ENCODE assay signal across 1 cellular context in genomic region chr17:41965694-41966375, GRCh38.
TF ChIP-seq lines count a peak whose summit lies in the region.

No MANE protein-coding gene starts in this region.

TF ChIP-seq in H1, 55 proteins besides CTCF, POLR2A, EP300 and RAD21 (continued from another document):
- TF ChIP-seq RXRA (IDR thresholded peaks at IDR 0.05; ENCODE audit: insufficient read depth, low read depth, low read length) (no peak), HDAC2 (IDR thresholded peaks at IDR 0.05; ENCODE audit: borderline replicate concordance in 1 of 2, low read depth in 2 of 2, low read length in 2 of 2) (no peak; a peak in 1 of 4 replicates), RFX5 (IDR thresholded peaks at IDR 0.05; ENCODE audit: borderline replicate concordance, low read depth, low read length) (no peak), EZH2 (IDR thresholded peaks at IDR 0.05; ENCODE audit: low read depth, low read length, severe bottlenecking) (no peak), TAF1 (IDR thresholded peaks at IDR 0.05; ENCODE audit: low read depth, low read length) (peak; percentile 40; the same call in 1 of the 2 replicates), PHF8 (conservative IDR thresholded peaks at IDR 0.05; ENCODE audit: low read depth, low read length) (0 out of 2 replicates have a peak, but pooled peaks have one; percentile 30), TAF7 (optimal IDR thresholded peaks at IDR 0.05; ENCODE audit: borderline replicate concordance, low read depth, low read length) (peak; percentile 6), MAX (IDR thresholded peaks at IDR 0.05) (no peak), USF2 (IDR thresholded peaks at IDR 0.05; ENCODE audit: low read length) (no peak), SIX5 (IDR thresholded peaks at IDR 0.05; ENCODE audit: low read depth, low read length) (no peak), BRCA1 (IDR thresholded peaks at IDR 0.05; ENCODE audit: low read depth, low read length) (no peak), RBBP5 (IDR thresholded peaks at IDR 0.05; ENCODE audit: borderline replicate concordance, low read depth, low read length) (no peak), KDM1A (IDR thresholded peaks at IDR 0.05; ENCODE audit: borderline replicate concordance, low read length) (0 out of 2 replicates have a peak, but pooled peaks have one; percentile 9), ZNF274 (IDR thresholded peaks at IDR 0.05; ENCODE audit: borderline replicate concordance, extremely low read depth, low read length) (no peak), SP1 (IDR thresholded peaks at IDR 0.05; ENCODE audit: low read depth, low read length) (no peak), TBP (IDR thresholded peaks at IDR 0.05; ENCODE audit: low read depth, low read length) (no peak), JUND (IDR thresholded peaks at IDR 0.05; ENCODE audit: low read length) (no peak), ASH2L (IDR thresholded peaks at IDR 0.05; ENCODE audit: low read length) (no peak), NANOG (IDR thresholded peaks at IDR 0.05; ENCODE audit: insufficient read depth, low read depth, low read length, poor library complexity, severe bottlenecking) (no peak), SAP30 (IDR thresholded peaks at IDR 0.05; ENCODE audit: insufficient read depth, insufficient replicate concordance, low read length) (peak; percentile 87), HDAC6 (IDR thresholded peaks at IDR 0.05; ENCODE audit: low read depth, low read length) (no peak), E2F6 (IDR thresholded peaks at IDR 0.05) (no peak), POLR2AphosphoS5 (IDR thresholded peaks at IDR 0.05; ENCODE audit: low read depth, low read length) (peak; percentile 11; the same call in 1 of the 2 replicates), CREB1 (IDR thresholded peaks at IDR 0.05) (no peak), SIN3A (conservative IDR thresholded peaks at IDR 0.05 in 1 of 2, IDR thresholded peaks at IDR 0.05 in 1 of 2; ENCODE audit: low read depth in 1 of 2, low read length in 2 of 2) (0 out of 4 replicates have a peak, but pooled peaks of 1 of the 2 experiments have one; percentile 74), EGR1 (IDR thresholded peaks at IDR 0.05; ENCODE audit: borderline replicate concordance, low read depth, low read length) (no peak), CHD2 (IDR thresholded peaks at IDR 0.05; ENCODE audit: low read length) (no peak), KDM4A (IDR thresholded peaks at IDR 0.05; ENCODE audit: low read depth, low read length, severe bottlenecking) (no peak), TCF12 (IDR thresholded peaks at IDR 0.05; ENCODE audit: low read depth, low read length) (0 out of 2 replicates have a peak, but pooled peaks have one; percentile 2), KDM5A (IDR thresholded peaks at IDR 0.05; ENCODE audit: low read length) (no peak), MAFK (IDR thresholded peaks at IDR 0.05; ENCODE audit: low read depth, low read length) (no peak), RNF2 (IDR thresholded peaks at IDR 0.05; ENCODE audit: borderline replicate concordance, low read depth, low read length, missing control alignments, poor library complexity, severe bottlenecking) (no peak), SIRT6 (IDR thresholded peaks at IDR 0.05; ENCODE audit: low read length) (no peak), ATF2 (IDR thresholded peaks at IDR 0.05; ENCODE audit: low read length) (peak; percentile 72; the same call in 1 of the 2 replicates), CBX8 (IDR thresholded peaks at IDR 0.05; ENCODE audit: borderline replicate concordance, low read depth, low read length) (no peak), GTF2F1 (IDR thresholded peaks at IDR 0.05; ENCODE audit: borderline replicate concordance, low read depth, low read length) (no peak), YY1 (IDR thresholded peaks at IDR 0.05; ENCODE audit: low read depth, low read length) (no peak), CEBPB (IDR thresholded peaks at IDR 0.05; ENCODE audit: low read depth, low read length) (no peak), JUN (IDR thresholded peaks at IDR 0.05; ENCODE audit: low read depth, low read length) (no peak), GABPA (IDR thresholded peaks at IDR 0.05; ENCODE audit: borderline replicate concordance, insufficient read depth, low read length) (no peak), NRF1 (IDR thresholded peaks at IDR 0.05; ENCODE audit: low read depth, low read length) (no peak), CTBP2 (IDR thresholded peaks at IDR 0.05; ENCODE audit: borderline replicate concordance, insufficient read depth, insufficient read length, low read length) (no peak)
- TF ChIP-seq, protein P1, sequence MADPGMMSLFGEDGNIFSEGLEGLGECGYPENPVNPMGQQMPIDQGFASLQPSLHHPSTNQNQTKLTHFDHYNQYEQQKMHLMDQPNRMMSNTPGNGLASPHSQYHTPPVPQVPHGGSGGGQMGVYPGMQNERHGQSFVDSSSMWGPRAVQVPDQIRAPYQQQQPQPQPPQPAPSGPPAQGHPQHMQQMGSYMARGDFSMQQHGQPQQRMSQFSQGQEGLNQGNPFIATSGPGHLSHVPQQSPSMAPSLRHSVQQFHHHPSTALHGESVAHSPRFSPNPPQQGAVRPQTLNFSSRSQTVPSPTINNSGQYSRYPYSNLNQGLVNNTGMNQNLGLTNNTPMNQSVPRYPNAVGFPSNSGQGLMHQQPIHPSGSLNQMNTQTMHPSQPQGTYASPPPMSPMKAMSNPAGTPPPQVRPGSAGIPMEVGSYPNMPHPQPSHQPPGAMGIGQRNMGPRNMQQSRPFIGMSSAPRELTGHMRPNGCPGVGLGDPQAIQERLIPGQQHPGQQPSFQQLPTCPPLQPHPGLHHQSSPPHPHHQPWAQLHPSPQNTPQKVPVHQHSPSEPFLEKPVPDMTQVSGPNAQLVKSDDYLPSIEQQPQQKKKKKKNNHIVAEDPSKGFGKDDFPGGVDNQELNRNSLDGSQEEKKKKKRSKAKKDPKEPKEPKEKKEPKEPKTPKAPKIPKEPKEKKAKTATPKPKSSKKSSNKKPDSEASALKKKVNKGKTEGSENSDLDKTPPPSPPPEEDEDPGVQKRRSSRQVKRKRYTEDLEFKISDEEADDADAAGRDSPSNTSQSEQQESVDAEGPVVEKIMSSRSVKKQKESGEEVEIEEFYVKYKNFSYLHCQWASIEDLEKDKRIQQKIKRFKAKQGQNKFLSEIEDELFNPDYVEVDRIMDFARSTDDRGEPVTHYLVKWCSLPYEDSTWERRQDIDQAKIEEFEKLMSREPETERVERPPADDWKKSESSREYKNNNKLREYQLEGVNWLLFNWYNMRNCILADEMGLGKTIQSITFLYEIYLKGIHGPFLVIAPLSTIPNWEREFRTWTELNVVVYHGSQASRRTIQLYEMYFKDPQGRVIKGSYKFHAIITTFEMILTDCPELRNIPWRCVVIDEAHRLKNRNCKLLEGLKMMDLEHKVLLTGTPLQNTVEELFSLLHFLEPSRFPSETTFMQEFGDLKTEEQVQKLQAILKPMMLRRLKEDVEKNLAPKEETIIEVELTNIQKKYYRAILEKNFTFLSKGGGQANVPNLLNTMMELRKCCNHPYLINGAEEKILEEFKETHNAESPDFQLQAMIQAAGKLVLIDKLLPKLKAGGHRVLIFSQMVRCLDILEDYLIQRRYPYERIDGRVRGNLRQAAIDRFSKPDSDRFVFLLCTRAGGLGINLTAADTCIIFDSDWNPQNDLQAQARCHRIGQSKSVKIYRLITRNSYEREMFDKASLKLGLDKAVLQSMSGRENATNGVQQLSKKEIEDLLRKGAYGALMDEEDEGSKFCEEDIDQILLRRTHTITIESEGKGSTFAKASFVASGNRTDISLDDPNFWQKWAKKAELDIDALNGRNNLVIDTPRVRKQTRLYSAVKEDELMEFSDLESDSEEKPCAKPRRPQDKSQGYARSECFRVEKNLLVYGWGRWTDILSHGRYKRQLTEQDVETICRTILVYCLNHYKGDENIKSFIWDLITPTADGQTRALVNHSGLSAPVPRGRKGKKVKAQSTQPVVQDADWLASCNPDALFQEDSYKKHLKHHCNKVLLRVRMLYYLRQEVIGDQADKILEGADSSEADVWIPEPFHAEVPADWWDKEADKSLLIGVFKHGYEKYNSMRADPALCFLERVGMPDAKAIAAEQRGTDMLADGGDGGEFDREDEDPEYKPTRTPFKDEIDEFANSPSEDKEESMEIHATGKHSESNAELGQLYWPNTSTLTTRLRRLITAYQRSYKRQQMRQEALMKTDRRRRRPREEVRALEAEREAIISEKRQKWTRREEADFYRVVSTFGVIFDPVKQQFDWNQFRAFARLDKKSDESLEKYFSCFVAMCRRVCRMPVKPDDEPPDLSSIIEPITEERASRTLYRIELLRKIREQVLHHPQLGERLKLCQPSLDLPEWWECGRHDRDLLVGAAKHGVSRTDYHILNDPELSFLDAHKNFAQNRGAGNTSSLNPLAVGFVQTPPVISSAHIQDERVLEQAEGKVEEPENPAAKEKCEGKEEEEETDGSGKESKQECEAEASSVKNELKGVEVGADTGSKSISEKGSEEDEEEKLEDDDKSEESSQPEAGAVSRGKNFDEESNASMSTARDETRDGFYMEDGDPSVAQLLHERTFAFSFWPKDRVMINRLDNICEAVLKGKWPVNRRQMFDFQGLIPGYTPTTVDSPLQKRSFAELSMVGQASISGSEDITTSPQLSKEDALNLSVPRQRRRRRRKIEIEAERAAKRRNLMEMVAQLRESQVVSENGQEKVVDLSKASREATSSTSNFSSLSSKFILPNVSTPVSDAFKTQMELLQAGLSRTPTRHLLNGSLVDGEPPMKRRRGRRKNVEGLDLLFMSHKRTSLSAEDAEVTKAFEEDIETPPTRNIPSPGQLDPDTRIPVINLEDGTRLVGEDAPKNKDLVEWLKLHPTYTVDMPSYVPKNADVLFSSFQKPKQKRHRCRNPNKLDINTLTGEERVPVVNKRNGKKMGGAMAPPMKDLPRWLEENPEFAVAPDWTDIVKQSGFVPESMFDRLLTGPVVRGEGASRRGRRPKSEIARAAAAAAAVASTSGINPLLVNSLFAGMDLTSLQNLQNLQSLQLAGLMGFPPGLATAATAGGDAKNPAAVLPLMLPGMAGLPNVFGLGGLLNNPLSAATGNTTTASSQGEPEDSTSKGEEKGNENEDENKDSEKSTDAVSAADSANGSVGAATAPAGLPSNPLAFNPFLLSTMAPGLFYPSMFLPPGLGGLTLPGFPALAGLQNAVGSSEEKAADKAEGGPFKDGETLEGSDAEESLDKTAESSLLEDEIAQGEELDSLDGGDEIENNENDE (IDR thresholded peaks at IDR 0.05; ENCODE audit: insufficient replicate concordance, low read length): no peak
